Comparison of ENCODE assay signal across 8 cellular contexts in genomic region chr17:49993423-49994037, GRCh38. TPM values are rescaled to one million over a fixed set of nuclear protein-coding genes. Genes with fewer than 3 reads are reported as not detected.
DNase-seq lines count a peak whose midpoint lies in the region; ATAC-seq lines count a peak whose summit lies in the region.

No MANE protein-coding gene starts in this region.

- H3K27me3 Mint-ChIP-seq in T-helper 1 cell treated with Interleukin-12 subunit alpha and Interleukin-12 subunit beta and Interleukin-4 antibody, amounts not matched to agents 30 μg/mL and 1 μg/mL, for 36 hours (ENCODE audit: low read depth) = peaks cover 79% of the 10 kb centered on the region
- peaks cover 88% of the 10 kb centered on the region for H3K27me3 Mint-ChIP-seq in activated T-cell treated with anti-CD3 and anti-CD28 coated beads, Interleukin-2, amount 50 U/mL, for 24 hours

- DNase-seq in T-helper 1 cell (no peak), left cardiac atrium (no peak), AG08395 (ENCODE audit: low spot score) (no peak), NCI-H128 (lab: John Stamatoyannopoulos, UW; ENCODE audit: unreplicated experiment) (no peak)
- DNase-seq in activated T-cell treated with anti-CD3 and anti-CD28 coated beads, Interleukin-2, amount 50 U/mL, for 24 hours = peak; percentile 62

- H3K9me3 Mint-ChIP-seq in T-helper 1 cell treated with Interleukin-12 subunit alpha and Interleukin-12 subunit beta and Interleukin-4 antibody, amounts not matched to agents 30 μg/mL and 1 μg/mL, for 36 hours = no peaks in the 10 kb centered on the region
- H3K9me3 Mint-ChIP-seq in activated T-cell treated with anti-CD3 and anti-CD28 coated beads, Interleukin-2, amount 50 U/mL, for 24 hours = no peaks in the 10 kb centered on the region

- peaks cover 4% of the 10 kb centered on the region for H3K36me3 Mint-ChIP-seq in T-helper 1 cell treated with Interleukin-12 subunit alpha and Interleukin-12 subunit beta and Interleukin-4 antibody, amounts not matched to agents 30 μg/mL and 1 μg/mL, for 36 hours (ENCODE audit: low read depth)
- no peaks in the 10 kb centered on the region for H3K36me3 Mint-ChIP-seq in activated T-cell treated with anti-CD3 and anti-CD28 coated beads, Interleukin-2, amount 50 U/mL, for 24 hours (ENCODE audit: low read depth)

- peaks cover 21% of the 10 kb centered on the region for H3K4me1 Mint-ChIP-seq in T-helper 1 cell treated with Interleukin-12 subunit alpha and Interleukin-12 subunit beta and Interleukin-4 antibody, amounts not matched to agents 30 μg/mL and 1 μg/mL, for 36 hours (ENCODE audit: low read depth)
- peaks cover 31% of the 10 kb centered on the region for H3K4me1 Mint-ChIP-seq in activated T-cell treated with anti-CD3 and anti-CD28 coated beads, Interleukin-2, amount 50 U/mL, for 24 hours (ENCODE audit: low read depth)

- no peak overlapping the region for H3K27ac ChIP-seq in rectal smooth muscle tissue (ENCODE audit: low read depth, low read length)

- H3K27ac Mint-ChIP-seq in T-helper 1 cell treated with Interleukin-12 subunit alpha and Interleukin-12 subunit beta and Interleukin-4 antibody, amounts not matched to agents 30 μg/mL and 1 μg/mL, for 36 hours = no peak overlapping the region
- H3K27ac Mint-ChIP-seq in activated T-cell treated with anti-CD3 and anti-CD28 coated beads, Interleukin-2, amount 50 U/mL, for 24 hours = no peak overlapping the region

- H3K36me3 ChIP-seq in rectal smooth muscle tissue (ENCODE audit: control insufficient read depth, insufficient read depth, low read length) = no peaks in the 10 kb centered on the region

- H3K27me3 ChIP-seq in rectal smooth muscle tissue (ENCODE audit: control insufficient read depth, insufficient read depth, low read length) = peaks cover 57% of the 10 kb centered on the region

- H3K9ac ChIP-seq in rectal smooth muscle tissue (ENCODE audit: low read length) = no peak overlapping the region

- peak overlapping the region; percentile 89 for H3K4me3 Mint-ChIP-seq in T-helper 1 cell treated with Interleukin-12 subunit alpha and Interleukin-12 subunit beta and Interleukin-4 antibody, amounts not matched to agents 30 μg/mL and 1 μg/mL, for 36 hours
- peak overlapping the region; percentile 62 for H3K4me3 Mint-ChIP-seq in activated T-cell treated with anti-CD3 and anti-CD28 coated beads, Interleukin-2, amount 50 U/mL, for 24 hours

- intact Hi-C loops in left cardiac atrium (cut with DNase I) = loop anchor here in 1 of 2 donors (5.0 kb wide), 1 partner anchor 41 kb away; no protein-coding TSS in a partner anchor

- peak overlapping the region; percentile 47 for H3K4me3 ChIP-seq in rectal smooth muscle tissue (ENCODE audit: low read length)

- H3K4me1 ChIP-seq in rectal smooth muscle tissue (ENCODE audit: control insufficient read depth, insufficient read depth, low read length) = peaks cover 3% of the 10 kb centered on the region

- peak; percentile 53 to 59 for ATAC-seq in left cardiac atrium
- ATAC-seq in HG02938 (IDR thresholded peaks at IDR 0.05; ENCODE audit: unreplicated experiment) = no peak

RNA-seq across cellular contexts. Expression of gene DLX3, which starts 1.5 kb away (rescaled TPM):
- total RNA-seq in left cardiac atrium = under 1 TPM in 1 of 2 donors, not detected in 1; 0.16 TPM

RNA-seq across cellular contexts. Expression of gene DLX4, which starts 24.5 kb away (rescaled TPM):
- total RNA-seq in left cardiac atrium = under 1 TPM; 0.13 to 0.27 TPM
